Comparison of ENCODE assay signal across 3 cellular contexts in genomic region chr19:2715470-2716274, GRCh38.
TF ChIP-seq lines count a peak whose summit lies in the region.

No MANE protein-coding gene starts in this region.

TF ChIP-seq in GM12891, 5 proteins besides CTCF, POLR2A, EP300 and RAD21:
- TF ChIP-seq POLR2AphosphoS5 (IDR thresholded peaks at IDR 0.05; ENCODE audit: low read depth, low read length) (no peak), POU2F2 (IDR thresholded peaks at IDR 0.05; ENCODE audit: low read depth, low read length) (no peak), TAF1 (IDR thresholded peaks at IDR 0.05; ENCODE audit: low read depth, low read length) (no peak), SPI1 (IDR thresholded peaks at IDR 0.05; ENCODE audit: low read depth, low read length) (no peak), PAX5 (IDR thresholded peaks at IDR 0.05; ENCODE audit: insufficient read depth, low read length, severe bottlenecking) (no peak)
TF ChIP-seq in GM12891: peak in this region for 0.

TF ChIP-seq in IMR-90, 13 proteins besides CTCF, POLR2A, EP300 and RAD21:
- no peak for TF ChIP-seq CHD1 (IDR thresholded peaks at IDR 0.05; ENCODE audit: low read depth, low read length)
- TF ChIP-seq RFX5 (IDR thresholded peaks at IDR 0.05; ENCODE audit: low read depth, low read length) = no peak
- TF ChIP-seq SMC3 (IDR thresholded peaks at IDR 0.05; ENCODE audit: low read depth, low read length) = no peak
- no peak for TF ChIP-seq RCOR1 (IDR thresholded peaks at IDR 0.05; ENCODE audit: insufficient replicate concordance, low read length)
- TF ChIP-seq NFE2L2 (IDR thresholded peaks at IDR 0.05; ENCODE audit: low read depth, low read length) = no peak
- TF ChIP-seq FOS (IDR thresholded peaks at IDR 0.05; ENCODE audit: low read depth, low read length) = no peak
- TF ChIP-seq ELK1 (IDR thresholded peaks at IDR 0.05; ENCODE audit: borderline replicate concordance, low read depth, low read length) = no peak
- no peak for TF ChIP-seq CEBPB (IDR thresholded peaks at IDR 0.05; ENCODE audit: low read depth, low read length)
- no peak for TF ChIP-seq BHLHE40 (IDR thresholded peaks at IDR 0.05; ENCODE audit: low read depth, low read length)
- TF ChIP-seq, protein P1, sequence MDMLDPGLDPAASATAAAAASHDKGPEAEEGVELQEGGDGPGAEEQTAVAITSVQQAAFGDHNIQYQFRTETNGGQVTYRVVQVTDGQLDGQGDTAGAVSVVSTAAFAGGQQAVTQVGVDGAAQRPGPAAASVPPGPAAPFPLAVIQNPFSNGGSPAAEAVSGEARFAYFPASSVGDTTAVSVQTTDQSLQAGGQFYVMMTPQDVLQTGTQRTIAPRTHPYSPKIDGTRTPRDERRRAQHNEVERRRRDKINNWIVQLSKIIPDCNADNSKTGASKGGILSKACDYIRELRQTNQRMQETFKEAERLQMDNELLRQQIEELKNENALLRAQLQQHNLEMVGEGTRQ (IDR thresholded peaks at IDR 0.05; ENCODE audit: low read depth, low read length) = no peak
- TF ChIP-seq MAZ (IDR thresholded peaks at IDR 0.05; ENCODE audit: borderline replicate concordance, low read depth, low read length) = no peak
- TF ChIP-seq MXI1 (IDR thresholded peaks at IDR 0.05; ENCODE audit: borderline replicate concordance, low read depth, low read length) = no peak
- no peak for TF ChIP-seq MAFK (IDR thresholded peaks at IDR 0.05; ENCODE audit: low read depth, low read length)
TF ChIP-seq in IMR-90: peak in this region for 0.

TF ChIP-seq in GM12878, 131 proteins besides CTCF, POLR2A, EP300 and RAD21:
- TF ChIP-seq YBX1 (IDR thresholded peaks at IDR 0.05) = no peak
- peak; percentile 80; the same call in 1 of the 2 replicates for TF ChIP-seq CBX5 (IDR thresholded peaks at IDR 0.05; ENCODE audit: low read depth)
